Comparison of ENCODE assay signal across 5 cellular contexts in genomic region chr5:114729986-114730385, GRCh38.
"Had no signal": no experiment of that assay in that cellular context is flagged by ENCODE, and none has a peak within 500 bp of the region (broad histone marks: within the 10 kb centered on the region; RNA-seq: fewer than 3 reads in every experiment).

No MANE protein-coding gene starts in this region.

- H3K4me1 Mint-ChIP-seq: GM23338, H9 had no signal

- H3K4me3 Mint-ChIP-seq: GM23338, H9 had no signal

- ATAC-seq: GM23338, K562 had no signal

- H3K27ac Mint-ChIP-seq: GM23338, H9 had no signal

- DNase-seq: H9, HCEC 1CT, IMR-90 had no signal
